In the genomic region with DNA sequence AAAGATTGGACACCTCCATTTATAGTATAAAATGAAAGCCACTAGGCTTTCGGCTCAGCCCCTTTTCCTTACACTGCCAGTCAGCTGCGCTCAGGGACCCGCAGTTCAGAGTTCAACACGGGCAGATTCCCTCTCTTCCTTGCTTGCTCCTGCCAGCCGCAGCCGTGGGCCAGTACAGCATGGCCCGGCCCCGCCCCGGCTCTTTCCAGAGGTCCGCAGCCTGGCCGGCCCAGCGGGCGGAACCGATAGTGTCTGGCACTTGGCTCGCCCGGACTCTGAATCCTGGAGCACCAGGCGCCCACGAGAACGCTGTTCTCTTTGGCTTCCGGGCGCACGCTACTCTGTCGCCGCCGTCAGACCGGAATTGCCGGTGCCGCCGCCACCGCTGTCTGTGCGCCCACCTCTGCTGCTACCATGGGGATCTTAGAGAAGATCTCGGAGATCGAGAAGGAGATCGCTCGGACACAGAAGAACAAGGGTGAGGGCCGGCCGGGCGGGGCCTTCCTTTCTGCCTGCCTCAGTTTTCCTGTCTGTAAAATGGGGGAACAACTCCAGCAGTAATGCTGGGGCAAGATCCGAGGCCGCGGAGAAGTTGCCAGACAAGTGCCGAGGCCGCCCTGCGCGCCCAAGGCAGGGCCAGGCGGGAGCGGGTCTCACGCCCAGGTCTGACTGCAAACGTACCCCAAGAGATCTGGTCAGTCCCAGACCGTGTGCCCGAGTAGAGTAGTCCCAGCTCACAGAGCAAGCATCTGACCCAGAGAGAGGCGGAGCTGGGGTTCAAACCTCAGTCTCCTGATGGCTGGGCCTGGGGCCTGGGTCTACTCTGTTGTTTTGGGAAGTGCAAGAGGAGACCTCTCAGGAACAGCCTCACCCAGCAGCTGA, we compare ENCODE assay signal across 8 cellular contexts. TPM values are rescaled to one million over a fixed set of nuclear protein-coding genes. Genes with fewer than 3 reads are reported as not detected.
A peak's percentile ranks its signal among the peaks of the same experiment; 100 is the strongest.
DNase-seq lines count a peak whose midpoint lies in the region; ATAC-seq and TF ChIP-seq lines count a peak whose summit lies in the region.

A gene with protein sequence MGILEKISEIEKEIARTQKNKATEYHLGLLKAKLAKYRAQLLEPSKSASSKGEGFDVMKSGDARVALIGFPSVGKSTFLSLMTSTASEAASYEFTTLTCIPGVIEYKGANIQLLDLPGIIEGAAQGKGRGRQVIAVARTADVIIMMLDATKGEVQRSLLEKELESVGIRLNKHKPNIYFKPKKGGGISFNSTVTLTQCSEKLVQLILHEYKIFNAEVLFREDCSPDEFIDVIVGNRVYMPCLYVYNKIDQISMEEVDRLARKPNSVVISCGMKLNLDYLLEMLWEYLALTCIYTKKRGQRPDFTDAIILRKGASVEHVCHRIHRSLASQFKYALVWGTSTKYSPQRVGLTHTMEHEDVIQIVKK (plus strand): TSS at position 339 of the 882 bp plus-strand sequence. CDS start 76 bp downstream, at position 415.

- no peaks in the 10 kb centered on the region for H3K27me3 Mint-ChIP-seq in Calu3 (ENCODE audit: unreplicated experiment)

- H3K9me3 Mint-ChIP-seq in Calu3 (ENCODE audit: low read depth, unreplicated experiment): no peaks in the 10 kb centered on the region

- peak; percentile 76 for ATAC-seq in GM21447 (IDR thresholded peaks at IDR 0.05; ENCODE audit: unreplicated experiment)
- ATAC-seq in mucosa of descending colon: peak; percentile 99

- no peak for TF ChIP-seq CTCF in Calu3 (IDR thresholded peaks at IDR 0.05; ENCODE audit: unreplicated experiment)
- TF ChIP-seq CTCF in mucosa of descending colon (IDR thresholded peaks at IDR 0.05): no peak

- peaks cover 17% of the 10 kb centered on the region for H3K4me1 ChIP-seq in mucosa of descending colon (ENCODE audit: low read depth)

- peaks cover 23% of the 10 kb centered on the region for H3K36me3 Mint-ChIP-seq in Calu3 (ENCODE audit: insufficient read depth, unreplicated experiment)

- no TSS peak for BruUV-seq in Calu3 (replicated peaks; lab: Mats Ljungman, UMichigan)

- no peaks in the 10 kb centered on the region for H3K9me3 ChIP-seq in mucosa of descending colon

- peak within 1 kb of the TSS; percentile 95 for H3K4me3 Mint-ChIP-seq in Calu3 (ENCODE audit: low read depth, unreplicated experiment)

- H3K36me3 ChIP-seq in mucosa of descending colon (ENCODE audit: low read depth): no peaks in the 10 kb centered on the region

- DNase-seq in Calu3 (peak; percentile 89), HuH-7 (ENCODE audit: low spot score) (peak; percentile 86), OCI-M2 (lab: John Stamatoyannopoulos, UW; ENCODE audit: unreplicated experiment) (peak; percentile 68), activated T-cell treated with anti-CD3 and anti-CD28 coated beads for 4 hours (peak; percentile 83), epithelial cell of prostate (ENCODE audit: low read depth, low spot score) (peak; percentile 33), mucosa of descending colon (peak; percentile 92 to 97 (median 93))
- DNase-seq in stimulated activated CD8-positive, alpha-beta memory T cell treated with anti-CD3 and anti-CD28 coated beads, Interleukin-4, amount 100 ng/mL, for 1 hour (ENCODE audit: low read depth in 2 of 2, low spot score in 1 of 2): peak; percentile 73 to 78

- intact Hi-C loops in Calu3 (cut with micrococcal nuclease; ENCODE audit: unreplicated experiment) (no loop called here), mucosa of descending colon (cut with DNase I, micrococcal nuclease) (no loop called here)

- H3K4me1 Mint-ChIP-seq in Calu3 (ENCODE audit: low read depth, unreplicated experiment): peaks cover 9% of the 10 kb centered on the region

- CTCF ChIA-PET in Calu3 (lab: Charles Lee): no interaction called here

- H3K4me3 ChIP-seq in mucosa of descending colon: peak within 1 kb of the TSS; percentile 54

- peak within 1 kb of the TSS; percentile 89 for H3K27ac Mint-ChIP-seq in Calu3 (ENCODE audit: unreplicated experiment)

- H3K27ac ChIP-seq in epithelial cell of prostate: peak within 1 kb of the TSS; percentile 48

RNA-seq across cellular contexts. Expression of the gene that starts here (rescaled TPM):
- total RNA-seq in Calu3 (2022) (24.9 and 34.5 TPM in 2 replicates), mucosa of descending colon (10 to 100 TPM; 28.9 to 32.8 (median 32.6) TPM)

Comparison
In these comparisons a context has a peak if more than half of its experiments do, and no peak if none do; other contexts are left out.
1. Peak in every context shown above with its lines: DNase-seq, ATAC-seq, H3K4me3 ChIP-seq and H3K27ac ChIP-seq.
2. DNase-seq: peak in every context shown above with its lines; median percentile 93 in mucosa of descending colon; 89 in Calu3; 86 in HuH-7; 83 in activated T-cell treated with anti-CD3 and anti-CD28 coated beads for 4 hours; 76 in stimulated activated CD8-positive, alpha-beta memory T cell treated with anti-CD3 and anti-CD28 coated beads, Interleukin-4, amount 100 ng/mL, for 1 hour; 68 in OCI-M2; 33 in epithelial cell of prostate.